Comparison of ENCODE assay signal across 8 cellular contexts in the genomic region with DNA sequence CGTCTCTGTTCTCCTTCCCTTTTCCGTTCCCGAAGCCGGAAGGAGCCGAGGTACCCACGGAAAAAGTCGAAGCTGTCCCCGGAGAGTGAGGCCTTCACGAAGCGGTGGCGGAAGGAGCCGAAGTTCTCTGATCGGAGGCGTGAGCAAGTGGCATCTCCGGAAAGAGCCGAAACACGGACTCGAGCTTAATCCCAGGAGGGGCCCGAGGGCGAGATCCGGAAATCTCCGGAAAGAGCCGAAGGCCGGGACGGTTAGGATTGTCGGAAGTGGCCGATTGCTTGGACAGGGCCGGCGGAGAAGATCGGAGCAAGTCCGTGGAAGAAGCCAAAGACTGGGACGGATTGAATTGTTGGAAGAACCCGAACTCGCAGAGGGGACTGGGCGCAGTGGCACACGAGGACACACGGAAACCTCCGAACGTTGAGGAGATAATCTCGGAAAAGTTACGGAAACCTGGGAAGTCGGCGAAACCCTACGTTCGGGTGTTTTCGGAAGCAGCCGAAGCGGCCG. TPM values are rescaled to one million over a fixed set of nuclear protein-coding genes. Genes with fewer than 3 reads are reported as not detected.
DNase-seq lines count a peak whose midpoint lies in the region; ATAC-seq, FAIRE-seq and TF ChIP-seq lines count a peak whose summit lies in the region.

No MANE protein-coding gene starts in this region.

- H3K27ac ChIP-seq in DOHH2 (ENCODE audit: low read depth, low read length): peak overlapping the region; percentile 91
- H3K27ac ChIP-seq in RWPE1: peak overlapping the region; percentile 98
- peak overlapping the region; percentile 99 for H3K27ac ChIP-seq in naive thymus-derived CD4-positive, alpha-beta T cell (ENCODE audit: low read depth, low read length)

- no peaks in the 10 kb centered on the region for H3K9me3 ChIP-seq in DOHH2 (ENCODE audit: control insufficient read depth, insufficient read depth, low read length)
- H3K9me3 ChIP-seq in naive thymus-derived CD4-positive, alpha-beta T cell (ENCODE audit: control insufficient read depth in 2 of 3, low read length in 3 of 3): no peaks in the 10 kb centered on the region

- peak overlapping the region; percentile 95 to 100 (median 99) for H3K27ac Mint-ChIP-seq in naive thymus-derived CD4-positive, alpha-beta T cell
- peak overlapping the region; percentile 100 for H3K27ac Mint-ChIP-seq in stimulated activated effector memory CD8-positive, alpha-beta T cell treated with anti-CD3 and anti-CD28 coated beads, Interleukin-12 subunit alpha, Interleukin-12 subunit beta, amount 100 ng/mL, for 72 hours

- peaks cover 0 to 2% (median 0%) of the 10 kb centered on the region in 5 donors for H3K27me3 Mint-ChIP-seq in naive thymus-derived CD4-positive, alpha-beta T cell

- peak; percentile 96 for DNase-seq in H54 (ENCODE audit: insufficient read length, low spot score)
- DNase-seq in LoVo (ENCODE audit: low spot score): peak; percentile 99
- DNase-seq in RWPE1 (ENCODE audit: low spot score): peak; percentile 95
- peak; percentile 98 for DNase-seq in activated effector memory CD4-positive, alpha-beta T cell treated with Interleukin-2 at 50 U/mL for 16 hours
- DNase-seq in fibroblast of mammary gland (ENCODE audit: low read depth): peak; percentile 99
- peak; percentile 90 to 100 (median 99) for DNase-seq in naive thymus-derived CD4-positive, alpha-beta T cell
- peak; percentile 98 to 100 for DNase-seq in stimulated activated effector memory CD8-positive, alpha-beta T cell treated with anti-CD3 and anti-CD28 coated beads, Interleukin-12 subunit alpha, Interleukin-12 subunit beta, amount 100 ng/mL, for 72 hours (ENCODE audit: low spot score in 2 of 2)

- FAIRE-seq in H54 (lab: Jason Lieb, UNC): peak; percentile 77

- no peak for TF ChIP-seq POLR2A in H54 (IDR thresholded peaks at IDR 0.05; ENCODE audit: low read depth, low read length)

- H3F3A ChIP-seq in DOHH2 (ENCODE audit: control insufficient read depth, insufficient read depth): no peaks in the 10 kb centered on the region

- peaks cover 82% of the 10 kb centered on the region for H3K36me3 ChIP-seq in DOHH2 (ENCODE audit: control insufficient read depth, low read length)
- peaks cover under 1 to 18% (median 5%) of the 10 kb centered on the region in 3 experiments for H3K36me3 ChIP-seq in naive thymus-derived CD4-positive, alpha-beta T cell (ENCODE audit: control insufficient read depth in 2 of 3, insufficient read depth in 3 of 3, low read length in 3 of 3)

- peak overlapping the region; percentile 82 for H3K4me2 ChIP-seq in DOHH2 (ENCODE audit: low read length)

- ATAC-seq in naive thymus-derived CD4-positive, alpha-beta T cell: peak; percentile 83
- ATAC-seq in stimulated activated effector memory CD8-positive, alpha-beta T cell treated with anti-CD3 and anti-CD28 coated beads, Interleukin-12 subunit alpha, Interleukin-12 subunit beta, amount 100 ng/mL, for 72 hours: peak; percentile 81

- POLR2A ChIA-PET in RWPE1 (lab: Yijun Ruan, JAX; ENCODE audit: low non-redundant PET): interaction anchor here (0.9 kb wide), 2 partner anchors 11 to 17 kb away, joined by 3 read pairs; no protein-coding TSS in a partner anchor
- POLR2A ChIA-PET in naive thymus-derived CD4-positive, alpha-beta T cell (lab: Charles Lee): interaction anchor here (0.5 to 1.7 kb wide), 39 partner anchors 9 to 1517 kb away, joined by 3 to 25 read pairs (median 4); a partner anchor contains a TSS

- peaks cover 0 to 10% (median 0%) of the 10 kb centered on the region in 11 donors for H3K9me3 Mint-ChIP-seq in naive thymus-derived CD4-positive, alpha-beta T cell
- H3K9me3 Mint-ChIP-seq in stimulated activated effector memory CD8-positive, alpha-beta T cell treated with anti-CD3 and anti-CD28 coated beads, Interleukin-12 subunit alpha, Interleukin-12 subunit beta, amount 100 ng/mL, for 72 hours: no peaks in the 10 kb centered on the region

- no peaks in the 10 kb centered on the region for H3K27me3 ChIP-seq in DOHH2 (ENCODE audit: control insufficient read depth, low read length)
- H3K27me3 ChIP-seq in naive thymus-derived CD4-positive, alpha-beta T cell (ENCODE audit: control insufficient read depth in 2 of 2, insufficient read depth in 2 of 2, low read length in 2 of 2): no peaks in the 10 kb centered on the region

- CTCF ChIA-PET in RWPE1 (lab: Yijun Ruan, JAX): interaction anchor here (0.6 to 0.7 kb wide), 3 partner anchors 14 to 36 kb away, joined by 3 to 5 read pairs (median 4); no protein-coding TSS in a partner anchor
- CTCF ChIA-PET in naive thymus-derived CD4-positive, alpha-beta T cell (lab: Charles Lee): interaction anchor here (0.7 to 1.4 kb wide), 7 partner anchors 12 to 537 kb away, joined by 3 to 10 read pairs (median 5); a partner anchor contains a TSS

- intact Hi-C loops in naive thymus-derived CD4-positive, alpha-beta T cell (cut with micrococcal nuclease): loop anchor here (1.0 to 10.0 kb wide), 16 partner anchors 11 to 1490 kb away; a partner anchor contains a TSS

- H3K79me2 ChIP-seq in DOHH2 (ENCODE audit: control insufficient read depth, low read length): peaks cover 65% of the 10 kb centered on the region

- no peak for TF ChIP-seq CTCF in DOHH2 (IDR thresholded peaks at IDR 0.05; ENCODE audit: low read depth, low read length, poor library complexity, severe bottlenecking)
- TF ChIP-seq CTCF in RWPE1 (conservative IDR thresholded peaks at IDR 0.05; ENCODE audit: low read depth): no peak
- TF ChIP-seq CTCF in fibroblast of mammary gland (conservative IDR thresholded peaks at IDR 0.05; ENCODE audit: control insufficient read depth, insufficient read depth, low read depth, low read length): no peak

- peaks cover 32 to 55% (median 40%) of the 10 kb centered on the region in 7 donors for H3K4me1 Mint-ChIP-seq in naive thymus-derived CD4-positive, alpha-beta T cell
- peaks cover 55% of the 10 kb centered on the region for H3K4me1 Mint-ChIP-seq in stimulated activated effector memory CD8-positive, alpha-beta T cell treated with anti-CD3 and anti-CD28 coated beads, Interleukin-12 subunit alpha, Interleukin-12 subunit beta, amount 100 ng/mL, for 72 hours

- H3K36me3 Mint-ChIP-seq in naive thymus-derived CD4-positive, alpha-beta T cell: peaks cover 0 to 20% (median 4%) of the 10 kb centered on the region in 5 donors
- peaks cover 65% of the 10 kb centered on the region for H3K36me3 Mint-ChIP-seq in stimulated activated effector memory CD8-positive, alpha-beta T cell treated with anti-CD3 and anti-CD28 coated beads, Interleukin-12 subunit alpha, Interleukin-12 subunit beta, amount 100 ng/mL, for 72 hours

- H3K4me1 ChIP-seq in DOHH2 (ENCODE audit: control insufficient read depth, low read length): peaks cover 42% of the 10 kb centered on the region
- peaks cover 31 to 36% of the 10 kb centered on the region in 2 donors for H3K4me1 ChIP-seq in naive thymus-derived CD4-positive, alpha-beta T cell (ENCODE audit: control insufficient read depth in 2 of 2, insufficient read depth in 2 of 2, low read length in 2 of 2)

- H4K20me1 ChIP-seq in DOHH2 (ENCODE audit: control insufficient read depth, insufficient read depth, low read depth, low read length): peaks cover 22% of the 10 kb centered on the region

- H3K9me2 ChIP-seq in DOHH2 (replicated peaks; ENCODE audit: control insufficient read depth, low read length): no peaks in the 10 kb centered on the region

- peak overlapping the region; percentile 83 to 99 (median 96) for H3K4me3 Mint-ChIP-seq in naive thymus-derived CD4-positive, alpha-beta T cell
- H3K4me3 Mint-ChIP-seq in stimulated activated effector memory CD8-positive, alpha-beta T cell treated with anti-CD3 and anti-CD28 coated beads, Interleukin-12 subunit alpha, Interleukin-12 subunit beta, amount 100 ng/mL, for 72 hours: peak overlapping the region; percentile 90

- H3K4me3 ChIP-seq in DOHH2 (ENCODE audit: low read length) (peak overlapping the region; percentile 96), fibroblast of mammary gland (ENCODE audit: control insufficient read depth, low read depth, low read length) (peak overlapping the region; percentile 93)
- H3K4me3 ChIP-seq in naive thymus-derived CD4-positive, alpha-beta T cell (ENCODE audit: low read length): peak overlapping the region; percentile 98

RNA-seq across cellular contexts. Expression of a gene that starts 0.5 kb away (rescaled TPM):
- total RNA-seq in naive thymus-derived CD4-positive, alpha-beta T cell: 100 to 1,000 TPM; 253 to 284 (median 266) TPM
- 1 to 10 TPM; 5.7 to 9.8 TPM for polyA plus RNA-seq in naive thymus-derived CD4-positive, alpha-beta T cell

RNA-seq across cellular contexts. Expression of a gene that starts 6.4 kb away (rescaled TPM):
- total RNA-seq in naive thymus-derived CD4-positive, alpha-beta T cell: 1 to 10 TPM; 3.4 to 9.6 (median 4.0) TPM
- 1 to 10 TPM; 2.1 to 2.7 TPM for polyA plus RNA-seq in naive thymus-derived CD4-positive, alpha-beta T cell

RNA-seq across cellular contexts. Expression of a gene that starts 10.9 kb away (rescaled TPM):
- total RNA-seq in naive thymus-derived CD4-positive, alpha-beta T cell: 10 to 100 TPM; 27.0 to 35.8 (median 32.1) TPM
- 10 to 100 TPM; 36.7 to 39.5 TPM for polyA plus RNA-seq in naive thymus-derived CD4-positive, alpha-beta T cell

RNA-seq across cellular contexts. Expression of a gene that starts 13.6 kb away (rescaled TPM):
- 100 to 1,000 TPM in 2 of 5 experiments, 10 to 100 TPM in 3; 45.2 to 109 (median 65.3) TPM for total RNA-seq in naive thymus-derived CD4-positive, alpha-beta T cell
- 10 to 100 TPM; 14.6 to 20.4 TPM for polyA plus RNA-seq in naive thymus-derived CD4-positive, alpha-beta T cell

RNA-seq across cellular contexts. Expression of a gene that starts 20.6 kb away (rescaled TPM):
- total RNA-seq in naive thymus-derived CD4-positive, alpha-beta T cell: 10 to 100 TPM; 45.2 to 67.1 (median 52.2) TPM
- polyA plus RNA-seq in naive thymus-derived CD4-positive, alpha-beta T cell: 10 to 100 TPM in 1 of 2 donors, 1 to 10 TPM in 1; 9.2 to 20.4 TPM

Comparison
In these comparisons a context has a peak if more than half of its experiments do, and no peak if none do; other contexts are left out.
1. Peak in every context shown above with its lines: DNase-seq, ATAC-seq, H3K4me3 ChIP-seq and H3K27ac ChIP-seq.